In genomic region chr9:83483223-83483622, GRCh38 we compare ENCODE assay signal across 24 cellular contexts. TPM values are rescaled to one million over a fixed set of nuclear protein-coding genes. Genes with fewer than 3 reads are reported as not detected.
DNase-seq lines count a peak whose midpoint lies in the region; ATAC-seq lines count a peak whose summit lies in the region.
"Had no signal": no experiment of that assay in that cellular context is flagged by ENCODE, and none has a peak within 500 bp of the region (broad histone marks: within the 10 kb centered on the region; RNA-seq: fewer than 3 reads in every experiment).

No MANE protein-coding gene starts in this region.

- no peak overlapping the region for H2BK5ac ChIP-seq in mesendoderm (ENCODE audit: low read length)

- no peak overlapping the region for H3K23ac ChIP-seq in mesendoderm (ENCODE audit: low read length)

- H3K4me3 ChIP-seq in mesendoderm (ENCODE audit: low read length) (no peak overlapping the region), Karpas-422 (ENCODE audit: low read length) (no peak overlapping the region)
- H3K4me3 ChIP-seq: A549; BLaER1 treated with 17β-estradiol and CSF1 and Interleukin-3, amounts not matched to agents 10 nM and 100 nM; GM12878; GM23338 had no signal

- H2AK5ac ChIP-seq in mesendoderm (ENCODE audit: low read length), result no peak overlapping the region

- intact Hi-C loops in activated CD4-positive, alpha-beta T cell treated with anti-CD3 and anti-CD28 coated beads for 36 hours (cut with DNase I, micrococcal nuclease), result no loop called here
- intact Hi-C loops in activated CD4-positive, alpha-beta T cell treated with anti-CD3 and anti-CD28 coated beads, Interleukin-2, amount 10 ng/mL, durations not matched to agents 24 days and 14 days (cut with micrococcal nuclease), result no loop called here

- H4K8ac ChIP-seq in mesendoderm (ENCODE audit: low read depth, low read length), result no peak overlapping the region

- H3K27me3 Mint-ChIP-seq in activated CD4-positive, alpha-beta T cell treated with anti-CD3 and anti-CD28 coated beads for 36 hours, result no peaks in the 10 kb centered on the region
- peaks cover 8% of the 10 kb centered on the region for H3K27me3 Mint-ChIP-seq in activated CD4-positive, alpha-beta T cell treated with anti-CD3 and anti-CD28 coated beads, Interleukin-2, amount 10 ng/mL, durations not matched to agents 24 days and 14 days
- no peaks in the 10 kb centered on the region for H3K27me3 Mint-ChIP-seq in stimulated activated naive CD8-positive, alpha-beta T cell treated with anti-CD3 and anti-CD28 coated beads, Interleukin-15, amount 100 ng/mL, for 72 hours
- H3K27me3 Mint-ChIP-seq: CD4-positive, alpha-beta T cell had no signal

- no peak overlapping the region for H2BK15ac ChIP-seq in mesendoderm (replicated peaks; ENCODE audit: low read depth)

- no CpG with 5 or more reads among the region's 2 CpGs for WGBS in mesendoderm (ENCODE audit: extremely low coverage, insufficient coverage, low lambda C conversion rate)

- H3K36me3 Mint-ChIP-seq in activated CD4-positive, alpha-beta T cell treated with anti-CD3 and anti-CD28 coated beads for 36 hours (ENCODE audit: low read depth), result peaks cover 2% of the 10 kb centered on the region
- H3K36me3 Mint-ChIP-seq in activated CD4-positive, alpha-beta T cell treated with anti-CD3 and anti-CD28 coated beads, Interleukin-2, amount 10 ng/mL, durations not matched to agents 24 days and 14 days (ENCODE audit: low read depth), result peaks cover 2% of the 10 kb centered on the region
- H3K36me3 Mint-ChIP-seq: CD14-positive monocyte had no signal

- H2AFZ ChIP-seq in Karpas-422 (ENCODE audit: low read length), result no peak overlapping the region
- H2AFZ ChIP-seq: GM23338 had no signal

- no peak overlapping the region for H3K18ac ChIP-seq in mesendoderm (ENCODE audit: low read length)

- H3K9me3 Mint-ChIP-seq in activated CD4-positive, alpha-beta T cell treated with anti-CD3 and anti-CD28 coated beads for 36 hours (ENCODE audit: low read depth), result peaks cover 4% of the 10 kb centered on the region
- H3K9me3 Mint-ChIP-seq in activated CD4-positive, alpha-beta T cell treated with anti-CD3 and anti-CD28 coated beads, Interleukin-2, amount 10 ng/mL, durations not matched to agents 24 days and 14 days, result peaks cover 4% of the 10 kb centered on the region
- H3K9me3 Mint-ChIP-seq in stimulated activated naive CD8-positive, alpha-beta T cell treated with anti-CD3 and anti-CD28 coated beads, Interleukin-15, amount 100 ng/mL, for 72 hours, result peaks cover 11 to 13% of the 10 kb centered on the region in 2 donors

- H3K27me3 ChIP-seq in mesendoderm (ENCODE audit: insufficient read depth, low read length, poor library complexity), result no peaks in the 10 kb centered on the region
- no peaks in the 10 kb centered on the region for H3K27me3 ChIP-seq in Karpas-422 (ENCODE audit: low read length)
- H3K27me3 ChIP-seq: BE2C; BLaER1 treated with 17β-estradiol and CSF1 and Interleukin-3, amounts not matched to agents 10 nM and 100 nM had no signal

- no peak overlapping the region for H2BK120ac ChIP-seq in mesendoderm (ENCODE audit: low read depth, low read length)

- H3K79me1 ChIP-seq in mesendoderm (ENCODE audit: low read length), result no peaks in the 10 kb centered on the region

- no peak overlapping the region for H3K9ac ChIP-seq in mesendoderm (ENCODE audit: low read length)
- no peak overlapping the region for H3K9ac ChIP-seq in Karpas-422 (ENCODE audit: low read length)
- H3K9ac ChIP-seq: BLaER1 treated with 17β-estradiol and CSF1 and Interleukin-3, amounts not matched to agents 10 nM and 100 nM had no signal

- peak; percentile 63 for ATAC-seq in activated CD4-positive, alpha-beta T cell treated with anti-CD3 and anti-CD28 coated beads for 36 hours
- ATAC-seq in stimulated activated naive CD8-positive, alpha-beta T cell treated with anti-CD3 and anti-CD28 coated beads, Interleukin-15, amount 100 ng/mL, for 72 hours, result peak; percentile 42
- ATAC-seq in stimulated activated naive CD8-positive, alpha-beta T cell treated with anti-CD3 and anti-CD28 coated beads, Interleukin-15, Interleukin-2, amounts not matched to agents 100 U/mL and 50 U/mL, for 24 hours, result no peak
- ATAC-seq: A549, GM12878, GM23338, HCT116 had no signal

- peak; percentile 7 for DNase-seq in activated CD4-positive, alpha-beta T cell treated with anti-CD3 and anti-CD28 coated beads for 36 hours
- DNase-seq in activated CD4-positive, alpha-beta T cell treated with anti-CD3 and anti-CD28 coated beads, Interleukin-2, amount 10 ng/mL, durations not matched to agents 24 days and 14 days, result no peak
- no peak for DNase-seq in stimulated activated naive CD8-positive, alpha-beta T cell treated with anti-CD3 and anti-CD28 coated beads, Interleukin-15, amount 100 ng/mL, for 72 hours
- no peak for DNase-seq in stimulated activated naive CD8-positive, alpha-beta T cell treated with anti-CD3 and anti-CD28 coated beads, Interleukin-15, Interleukin-2, amounts not matched to agents 100 U/mL and 50 U/mL, for 24 hours
- DNase-seq in mesendoderm (peak; percentile 30), SKM-1 (lab: John Stamatoyannopoulos, UW; ENCODE audit: unreplicated experiment) (no peak), Karpas-422 (no peak)
- DNase-seq: 8988T; ACHN; AML-193; BE2C; CD4-positive, alpha-beta T cell; CD8-positive, alpha-beta memory T cell; DMS 273 treated with DMSO at 0.1 percent for 48 hours; DMS79; EL; GDM1; H9 had no signal

- H3K4ac ChIP-seq in mesendoderm (ENCODE audit: low read depth, low read length), result no peak overlapping the region

- H3K79me2 ChIP-seq in mesendoderm (ENCODE audit: control insufficient read depth, insufficient read depth, low read length), result no peaks in the 10 kb centered on the region
- no peaks in the 10 kb centered on the region for H3K79me2 ChIP-seq in Karpas-422 (ENCODE audit: low read length)

- H3K4me1 ChIP-seq in mesendoderm (ENCODE audit: control insufficient read depth, low read depth, low read length), result no peaks in the 10 kb centered on the region
- no peaks in the 10 kb centered on the region for H3K4me1 ChIP-seq in Karpas-422 (ENCODE audit: low read length)
- H3K4me1 ChIP-seq: A549; BLaER1 treated with 17β-estradiol and CSF1 and Interleukin-3, amounts not matched to agents 10 nM and 100 nM had no signal

- H3K27ac Mint-ChIP-seq in activated CD4-positive, alpha-beta T cell treated with anti-CD3 and anti-CD28 coated beads for 36 hours, result no peak overlapping the region
- no peak overlapping the region for H3K27ac Mint-ChIP-seq in activated CD4-positive, alpha-beta T cell treated with anti-CD3 and anti-CD28 coated beads, Interleukin-2, amount 10 ng/mL, durations not matched to agents 24 days and 14 days
- H3K27ac Mint-ChIP-seq in stimulated activated naive CD8-positive, alpha-beta T cell treated with anti-CD3 and anti-CD28 coated beads, Interleukin-15, amount 100 ng/mL, for 72 hours, result no peak overlapping the region
- H3K27ac Mint-ChIP-seq: CD4-positive, alpha-beta T cell; CD8-positive, alpha-beta memory T cell; GM23338 had no signal

- H3K56ac ChIP-seq in mesendoderm (ENCODE audit: low read length), result no peak overlapping the region

- H3K4me2 ChIP-seq in mesendoderm (ENCODE audit: low read length) (no peak overlapping the region), Karpas-422 (ENCODE audit: low read depth, low read length, poor library complexity, severe bottlenecking) (no peak overlapping the region)
- H3K4me2 ChIP-seq: A549; BLaER1 treated with 17β-estradiol and CSF1 and Interleukin-3, amounts not matched to agents 10 nM and 100 nM; GM23338 had no signal

- no peaks in the 10 kb centered on the region for H3K36me3 ChIP-seq in mesendoderm (ENCODE audit: control insufficient read depth, insufficient read depth, low read length)
- H3K36me3 ChIP-seq in Karpas-422 (ENCODE audit: insufficient read depth, low read length), result no peaks in the 10 kb centered on the region
- H3K36me3 ChIP-seq: BLaER1 treated with 17β-estradiol and CSF1 and Interleukin-3, amounts not matched to agents 10 nM and 100 nM had no signal

- H3K4me1 Mint-ChIP-seq in activated CD4-positive, alpha-beta T cell treated with anti-CD3 and anti-CD28 coated beads for 36 hours, result peaks cover 4% of the 10 kb centered on the region
- no peaks in the 10 kb centered on the region for H3K4me1 Mint-ChIP-seq in activated CD4-positive, alpha-beta T cell treated with anti-CD3 and anti-CD28 coated beads, Interleukin-2, amount 10 ng/mL, durations not matched to agents 24 days and 14 days
- no peaks in the 10 kb centered on the region for H3K4me1 Mint-ChIP-seq in stimulated activated naive CD8-positive, alpha-beta T cell treated with anti-CD3 and anti-CD28 coated beads, Interleukin-15, amount 100 ng/mL, for 72 hours
- H3K4me1 Mint-ChIP-seq: CD8-positive, alpha-beta memory T cell; GM23338; H9 had no signal

- POLR2A ChIA-PET in activated CD4-positive, alpha-beta T cell treated with anti-CD3 and anti-CD28 coated beads for 36 hours (lab: Charles Lee), result no interaction called here

- H4K20me1 ChIP-seq in Karpas-422 (ENCODE audit: insufficient read depth, low read depth, low read length), result no peaks in the 10 kb centered on the region
- H4K20me1 ChIP-seq: BLaER1 treated with 17β-estradiol and CSF1 and Interleukin-3, amounts not matched to agents 10 nM and 100 nM had no signal

- CTCF ChIA-PET in activated CD4-positive, alpha-beta T cell treated with anti-CD3 and anti-CD28 coated beads for 36 hours (lab: Charles Lee), result interaction anchor here (1.5 kb wide), 1 partner anchor 147 kb away, joined by 3 read pairs; no protein-coding TSS in a partner anchor

- H4K5ac ChIP-seq in mesendoderm (ENCODE audit: low read length), result no peak overlapping the region

- H3K9me3 ChIP-seq in Karpas-422 (ENCODE audit: low read length), result no peaks in the 10 kb centered on the region
- H3K9me3 ChIP-seq: BE2C had no signal

- no peak overlapping the region for H3K27ac ChIP-seq in mesendoderm (ENCODE audit: low read depth, low read length)
- no peak overlapping the region for H3K27ac ChIP-seq in Karpas-422 (ENCODE audit: low read length)
- H3K27ac ChIP-seq: A549; BLaER1 treated with 17β-estradiol and CSF1 and Interleukin-3, amounts not matched to agents 10 nM and 100 nM had no signal

- no peaks in the 10 kb centered on the region for H3K9me2 ChIP-seq in Karpas-422 (replicated peaks; ENCODE audit: insufficient read depth, low read length)

- H3K4me3 Mint-ChIP-seq in activated CD4-positive, alpha-beta T cell treated with anti-CD3 and anti-CD28 coated beads for 36 hours, result no peak overlapping the region
- no peak overlapping the region for H3K4me3 Mint-ChIP-seq in activated CD4-positive, alpha-beta T cell treated with anti-CD3 and anti-CD28 coated beads, Interleukin-2, amount 10 ng/mL, durations not matched to agents 24 days and 14 days
- H3K4me3 Mint-ChIP-seq in stimulated activated naive CD8-positive, alpha-beta T cell treated with anti-CD3 and anti-CD28 coated beads, Interleukin-15, amount 100 ng/mL, for 72 hours, result no peak overlapping the region
- H3K4me3 Mint-ChIP-seq: CD14-positive monocyte; CD4-positive, alpha-beta T cell; CD8-positive, alpha-beta memory T cell; GM23338; H9 had no signal

RNA-seq across cellular contexts. Expression of gene FRMD3, which starts 55.0 kb away (rescaled TPM):
- total RNA-seq in activated CD4-positive, alpha-beta T cell treated with anti-CD3 and anti-CD28 coated beads for 36 hours, result under 1 TPM; 0.35 to 0.46 TPM
- 0.30 and 0.59 TPM in 2 replicates for total RNA-seq in activated CD4-positive, alpha-beta T cell treated with anti-CD3 and anti-CD28 coated beads, Interleukin-2, amount 10 ng/mL, durations not matched to agents 24 days and 14 days
- polyA plus RNA-seq in mesendoderm (2013, experiment 1 of 2), result 0.11 TPM
- 0.21 TPM for polyA plus RNA-seq in mesendoderm (2013, experiment 2 of 2)
- total RNA-seq in Karpas-422 (2014; rRNA removed; shearing (Covaris generic); ENCODE audit: low replicate concordance), result 1.2 TPM in 1 of 2 replicates, not detected in the other

Comparison
In these comparisons a context has a peak if more than half of its experiments do, and no peak if none do; other contexts are left out.
1. DNase-seq: peak in activated CD4-positive, alpha-beta T cell treated with anti-CD3 and anti-CD28 coated beads for 36 hours (single experiment) and mesendoderm (single experiment); none in activated CD4-positive, alpha-beta T cell treated with anti-CD3 and anti-CD28 coated beads, Interleukin-2, amount 10 ng/mL, durations not matched to agents 24 days and 14 days (single experiment), stimulated activated naive CD8-positive, alpha-beta T cell treated with anti-CD3 and anti-CD28 coated beads, Interleukin-15, amount 100 ng/mL, for 72 hours (0 of 2), stimulated activated naive CD8-positive, alpha-beta T cell treated with anti-CD3 and anti-CD28 coated beads, Interleukin-15, Interleukin-2, amounts not matched to agents 100 U/mL and 50 U/mL, for 24 hours (single experiment), SKM-1 (single experiment) and Karpas-422 (single experiment).